1 cellular context compared by ENCODE assay signal in the genomic region with DNA sequence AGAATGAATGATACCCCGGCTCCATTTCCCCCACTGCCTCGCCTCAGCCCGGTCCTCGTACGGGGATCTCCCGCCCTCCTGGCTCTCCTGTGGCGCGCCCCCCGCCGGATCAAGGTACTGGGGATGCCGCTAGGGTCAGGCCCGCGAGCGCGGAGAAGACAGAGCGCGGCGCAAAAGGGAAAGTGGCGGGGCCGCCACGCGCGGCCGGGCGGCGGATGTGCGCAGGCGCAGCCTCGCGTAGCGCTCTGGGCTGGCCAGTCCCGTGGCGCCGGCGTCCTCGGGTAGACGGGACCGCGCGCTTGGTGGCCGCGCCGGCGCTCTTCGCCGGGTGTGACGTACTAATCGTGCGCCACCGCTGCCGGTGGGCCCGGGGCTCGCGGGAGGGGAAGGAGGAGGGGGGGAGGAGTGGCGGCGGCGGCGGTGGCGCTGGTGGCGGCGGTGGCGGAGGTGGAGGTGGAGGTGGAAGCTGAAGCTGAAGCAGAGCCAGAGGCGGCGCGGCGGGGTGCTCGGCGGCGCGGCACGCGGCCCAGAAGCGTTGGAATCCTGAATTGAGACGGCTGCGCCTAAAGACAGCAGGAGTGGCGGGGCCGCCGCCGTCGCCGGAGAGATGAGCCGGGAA.
TF ChIP-seq lines count a peak whose summit lies in the region.

TSS of gene SENP3 (plus strand) at position 331 of the 619 bp plus-strand sequence. CDS start 1,158 bp downstream, outside the sequence.

TF ChIP-seq in A549, 52 proteins besides CTCF, POLR2A, EP300 and RAD21 (continued from another document):
- TF ChIP-seq REST (IDR thresholded peaks at IDR 0.05) (no peak), FOSL2 (IDR thresholded peaks at IDR 0.05) (no peak), FOSL2 (CRISPR knock-in tag; IDR thresholded peaks at IDR 0.05) (no peak), SMC3 (IDR thresholded peaks at IDR 0.05) (no peak), PBX3 (IDR thresholded peaks at IDR 0.05) (no peak), MYC (IDR thresholded peaks at IDR 0.05; ENCODE audit: borderline replicate concordance, low read length) (peak; percentile 59), KDM1A (IDR thresholded peaks at IDR 0.05; ENCODE audit: low read depth) (no peak), NR3C1 (IDR thresholded peaks at IDR 0.05) (no peak), RARB (CRISPR knock-in tag; IDR thresholded peaks at IDR 0.05) (no peak), JUN (IDR thresholded peaks at IDR 0.05) (peak in 1 of 2 experiments; percentile 83; a peak in 3 of 5 replicates), POLR2AphosphoS2 (conservative IDR thresholded peaks at IDR 0.05; ENCODE audit: low read length) (no peak), MAZ (IDR thresholded peaks at IDR 0.05; ENCODE audit: borderline replicate concordance, low read depth, low read length) (0 out of 2 replicates have a peak, but pooled peaks have one; percentile 25), RFX5 (IDR thresholded peaks at IDR 0.05) (no peak), NFE2L2 (conservative IDR thresholded peaks at IDR 0.05; ENCODE audit: low read length) (no peak), BHLHE40 (IDR thresholded peaks at IDR 0.05; ENCODE audit: low read depth, low read length) (no peak), HOXB13 (CRISPR knock-in tag; IDR thresholded peaks at IDR 0.05; ENCODE audit: low read depth) (no peak), HDAC2 (IDR thresholded peaks at IDR 0.05) (0 out of 2 replicates have a peak, but pooled peaks have one; percentile 7), USF2 (IDR thresholded peaks at IDR 0.05) (no peak), HOXA7 (CRISPR knock-in tag; IDR thresholded peaks at IDR 0.05) (no peak), FOXS1 (CRISPR knock-in tag; IDR thresholded peaks at IDR 0.05) (no peak), NPAS2 (CRISPR knock-in tag; IDR thresholded peaks at IDR 0.05; ENCODE audit: borderline replicate concordance) (no peak), ZFP36 (IDR thresholded peaks at IDR 0.05; ENCODE audit: borderline replicate concordance, partially characterized antibody) (no peak), CBX2 (IDR thresholded peaks at IDR 0.05; ENCODE audit: borderline replicate concordance, low read depth) (no peak), ZSCAN20 (CRISPR knock-in tag; IDR thresholded peaks at IDR 0.05) (no peak)
- TF ChIP-seq, protein P1, sequence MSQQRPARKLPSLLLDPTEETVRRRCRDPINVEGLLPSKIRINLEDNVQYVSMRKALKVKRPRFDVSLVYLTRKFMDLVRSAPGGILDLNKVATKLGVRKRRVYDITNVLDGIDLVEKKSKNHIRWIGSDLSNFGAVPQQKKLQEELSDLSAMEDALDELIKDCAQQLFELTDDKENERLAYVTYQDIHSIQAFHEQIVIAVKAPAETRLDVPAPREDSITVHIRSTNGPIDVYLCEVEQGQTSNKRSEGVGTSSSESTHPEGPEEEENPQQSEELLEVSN (IDR thresholded peaks at IDR 0.05; ENCODE audit: borderline replicate concordance, low read depth): peak; percentile 67
- TF ChIP-seq, protein P2, sequence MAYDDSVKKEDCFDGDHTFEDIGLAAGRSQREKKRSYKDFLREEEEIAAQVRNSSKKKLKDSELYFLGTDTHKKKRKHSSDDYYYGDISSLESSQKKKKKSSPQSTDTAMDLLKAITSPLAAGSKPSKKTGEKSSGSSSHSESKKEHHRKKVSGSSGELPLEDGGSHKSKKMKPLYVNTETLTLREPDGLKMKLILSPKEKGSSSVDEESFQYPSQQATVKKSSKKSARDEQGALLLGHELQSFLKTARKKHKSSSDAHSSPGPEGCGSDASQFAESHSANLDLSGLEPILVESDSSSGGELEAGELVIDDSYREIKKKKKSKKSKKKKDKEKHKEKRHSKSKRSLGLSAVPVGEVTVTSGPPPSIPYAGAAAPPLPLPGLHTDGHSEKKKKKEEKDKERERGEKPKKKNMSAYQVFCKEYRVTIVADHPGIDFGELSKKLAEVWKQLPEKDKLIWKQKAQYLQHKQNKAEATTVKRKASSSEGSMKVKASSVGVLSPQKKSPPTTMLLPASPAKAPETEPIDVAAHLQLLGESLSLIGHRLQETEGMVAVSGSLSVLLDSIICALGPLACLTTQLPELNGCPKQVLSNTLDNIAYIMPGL (CRISPR knock-in tag; IDR thresholded peaks at IDR 0.05; ENCODE audit: borderline replicate concordance): no peak
- TF ChIP-seq, protein P3, sequence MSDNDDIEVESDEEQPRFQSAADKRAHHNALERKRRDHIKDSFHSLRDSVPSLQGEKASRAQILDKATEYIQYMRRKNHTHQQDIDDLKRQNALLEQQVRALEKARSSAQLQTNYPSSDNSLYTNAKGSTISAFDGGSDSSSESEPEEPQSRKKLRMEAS (IDR thresholded peaks at IDR 0.05): peak; percentile 70
TF ChIP-seq in A549: peak in this region for 9.
